ENCODE assay signal across 18 cellular contexts in genomic region chr6:168626046-168626445, GRCh38.
DNase-seq lines count a peak whose midpoint lies in the region; TF ChIP-seq lines count a peak whose summit lies in the region.
"Had no signal": no experiment of that assay in that cellular context is flagged by ENCODE, and none has a peak within 500 bp of the region (broad histone marks: within the 10 kb centered on the region; RNA-seq: fewer than 3 reads in every experiment).

No MANE protein-coding gene starts in this region.

- DNase-seq in chondrocyte (ENCODE audit: low spot score) = peak; percentile 17
- DNase-seq in left kidney (ENCODE audit: low read depth, low spot score) = peak; percentile 36
- DNase-seq in nephron progenitor cell = no peak
- DNase-seq in putamen (ENCODE audit: low spot score) = peak; percentile 17
- no peak for DNase-seq in activated effector memory CD4-positive, alpha-beta T cell treated with Interleukin-2 at 50 U/mL for 16 hours
- DNase-seq in NCI-H82 treated with DMSO at 0.1 percent for 48 hours (lab: John Stamatoyannopoulos, UW; ENCODE audit: unreplicated experiment) = no peak
- no peak for DNase-seq in activated naive CD4-positive, alpha-beta T cell treated with Interleukin-2 at 50 U/mL for 16 hours
- no peak for DNase-seq in HUDEP-2 (lab: John Stamatoyannopoulos, UW; ENCODE audit: unreplicated experiment in 76 of 76)
- DNase-seq: Caco-2; CD4-positive, CD25-positive, alpha-beta regulatory T cell; CD8-positive, alpha-beta T cell; DMS153; DMS79; EL; GF-D8; GOT3; HFFc6 had no signal

- H3K4me1 Mint-ChIP-seq in chondrocyte (ENCODE audit: low read depth) (peaks cover under 1% of the 10 kb centered on the region), nephron progenitor cell (peaks cover 61% of the 10 kb centered on the region)
- H3K4me1 Mint-ChIP-seq: B cell had no signal

- H3K36me3 Mint-ChIP-seq in chondrocyte (ENCODE audit: low read depth) = peaks cover 14% of the 10 kb centered on the region
- H3K36me3 Mint-ChIP-seq in nephron progenitor cell (ENCODE audit: low read depth) = peaks cover 10% of the 10 kb centered on the region
- H3K36me3 Mint-ChIP-seq: CD4-positive, CD25-positive, alpha-beta regulatory T cell; CD8-positive, alpha-beta T cell had no signal

- H3K4me3 Mint-ChIP-seq in chondrocyte (ENCODE audit: unreplicated experiment) = no peak overlapping the region
- peak overlapping the region; percentile 20 for H3K4me3 Mint-ChIP-seq in nephron progenitor cell
- H3K4me3 Mint-ChIP-seq: B cell; CD4-positive, CD25-positive, alpha-beta regulatory T cell; CD8-positive, alpha-beta T cell; HFFc6 had no signal

- no peak overlapping the region for H3K27ac Mint-ChIP-seq in chondrocyte (ENCODE audit: unreplicated experiment)
- H3K27ac Mint-ChIP-seq in nephron progenitor cell = peak overlapping the region; percentile 93
- H3K27ac Mint-ChIP-seq: B cell; CD4-positive, CD25-positive, alpha-beta regulatory T cell; CD8-positive, alpha-beta T cell; HFFc6 had no signal

- TF ChIP-seq CTCF in chondrocyte (IDR thresholded peaks at IDR 0.05) (no peak), nephron progenitor cell (IDR thresholded peaks at IDR 0.05) (no peak)

- H3K9me3 Mint-ChIP-seq in chondrocyte (ENCODE audit: low read depth) (no peaks in the 10 kb centered on the region), nephron progenitor cell (peaks cover 10% of the 10 kb centered on the region)

- no peaks in the 10 kb centered on the region for H3K27me3 Mint-ChIP-seq in chondrocyte (ENCODE audit: low read depth)
- no peaks in the 10 kb centered on the region for H3K27me3 Mint-ChIP-seq in nephron progenitor cell (ENCODE audit: low read depth, poor library complexity)
- H3K27me3 Mint-ChIP-seq: B cell; CD4-positive, CD25-positive, alpha-beta regulatory T cell had no signal

Comparison
In these comparisons a context has a peak if more than half of its experiments do, and no peak if none do; other contexts are left out.
1. DNase-seq: peak in chondrocyte (single experiment), left kidney (single experiment) and putamen (single experiment); none in nephron progenitor cell (single experiment), activated effector memory CD4-positive, alpha-beta T cell treated with Interleukin-2 at 50 U/mL for 16 hours (single experiment), NCI-H82 treated with DMSO at 0.1 percent for 48 hours (single experiment), activated naive CD4-positive, alpha-beta T cell treated with Interleukin-2 at 50 U/mL for 16 hours (single experiment) and HUDEP-2 (0 of 76).